In genomic region chr14:100065942-100066574, GRCh38 we compare ENCODE assay signal across 8 cellular contexts. TPM values are rescaled to one million over a fixed set of nuclear protein-coding genes. Genes with fewer than 3 reads are reported as not detected.
DNase-seq lines count a peak whose midpoint lies in the region; ATAC-seq and TF ChIP-seq lines count a peak whose summit lies in the region.

No MANE protein-coding gene starts in this region.

- peak; percentile 58 for TF ChIP-seq POLR2A in GM19099 (IDR thresholded peaks at IDR 0.05; ENCODE audit: extremely low read depth, insufficient read length, low read depth)

- POLR2A ChIA-PET in activated CD8-positive, alpha-beta T cell treated with anti-CD3 and anti-CD28 coated beads for 36 hours (lab: Charles Lee): interaction anchor here (0.7 to 24.7 kb wide), 23 partner anchors 4 to 309 kb away, joined by 3 to 840 read pairs (median 4); partner anchors contain the start of genes DEGS2 and EVL

- no peaks in the 10 kb centered on the region for H3K9me2 ChIP-seq in hepatocyte (replicated peaks; ENCODE audit: insufficient read depth)

- peaks cover 51% of the 10 kb centered on the region for H3K4me1 Mint-ChIP-seq in activated CD8-positive, alpha-beta T cell treated with anti-CD3 and anti-CD28 coated beads for 36 hours (ENCODE audit: low read depth)

- no peaks in the 10 kb centered on the region for H3K9me3 Mint-ChIP-seq in activated CD8-positive, alpha-beta T cell treated with anti-CD3 and anti-CD28 coated beads for 36 hours

- H3K36me3 Mint-ChIP-seq in activated CD8-positive, alpha-beta T cell treated with anti-CD3 and anti-CD28 coated beads for 36 hours (ENCODE audit: low read depth): peaks cover 51% of the 10 kb centered on the region

- 58% methylated on average over 10 of the region's 10 CpGs for WGBS in hepatocyte (ENCODE audit: low lambda C conversion rate, missing lambda C conversion rate)
- 68 to 78% methylated on average over 10 of the region's 10 CpGs for WGBS in aorta, 2 donors

- no peaks in the 10 kb centered on the region for H3K9me3 ChIP-seq in hepatocyte (ENCODE audit: low read depth)
- H3K9me3 ChIP-seq in aorta (ENCODE audit: control insufficient read depth, low read length): no peaks in the 10 kb centered on the region

- ATAC-seq in HG03439 (IDR thresholded peaks at IDR 0.05; ENCODE audit: unreplicated experiment) (peak; percentile 29), aorta (ENCODE audit: low FRiP score) (no peak)
- ATAC-seq in activated CD8-positive, alpha-beta T cell treated with anti-CD3 and anti-CD28 coated beads for 36 hours: peak; percentile 10
- peak; percentile 16 for ATAC-seq in stimulated activated naive CD8-positive, alpha-beta T cell treated with anti-CD3 and anti-CD28 coated beads, Interleukin-15, Interleukin-2, amounts not matched to agents 100 U/mL and 50 U/mL, for 24 hours

- no peak overlapping the region for H3K4me3 ChIP-seq in hepatocyte
- H3K4me3 ChIP-seq in aorta (ENCODE audit: low read length in 2 of 2): no peak overlapping the region

- intact Hi-C loops in activated CD8-positive, alpha-beta T cell treated with anti-CD3 and anti-CD28 coated beads for 36 hours (cut with micrococcal nuclease): loop anchor here (2.0 to 10.0 kb wide), 7 partner anchors 13 to 801 kb away; partner anchors contain the start of genes WDR25 and YY1
- intact Hi-C loops in aorta (cut with DNase I): no loop called here

- H3K79me2 ChIP-seq in hepatocyte: peaks cover 75% of the 10 kb centered on the region

- CTCF ChIA-PET in activated CD8-positive, alpha-beta T cell treated with anti-CD3 and anti-CD28 coated beads for 36 hours (lab: Charles Lee): interaction anchor here (0.7 to 26.8 kb wide), 9 partner anchors 8 to 156 kb away, joined by 3 to 913 read pairs (median 10); no protein-coding TSS in a partner anchor

- H3K4me1 ChIP-seq in hepatocyte (ENCODE audit: insufficient read depth) (peaks cover 11% of the 10 kb centered on the region), aorta (ENCODE audit: control insufficient read depth in 1 of 2, insufficient read depth in 2 of 2, low read length in 2 of 2) (no peaks in the 10 kb centered on the region)

- H3K27ac ChIP-seq in hepatocyte (peak overlapping the region; percentile 20), aorta (ENCODE audit: low read depth in 1 of 2, low read length in 2 of 2) (no peak overlapping the region)

- H2AFZ ChIP-seq in hepatocyte: no peak overlapping the region

- H3K4me3 Mint-ChIP-seq in activated CD8-positive, alpha-beta T cell treated with anti-CD3 and anti-CD28 coated beads for 36 hours: peak overlapping the region; percentile 89

- DNase-seq in activated CD8-positive, alpha-beta T cell treated with anti-CD3 and anti-CD28 coated beads for 36 hours: peak; percentile 92
- DNase-seq in hepatocyte (ENCODE audit: low spot score) (no peak), aorta (no peak), retina (no peak), NCI-H69 (lab: John Stamatoyannopoulos, UW) (no peak)
- peak; percentile 80 for DNase-seq in stimulated activated naive CD8-positive, alpha-beta T cell treated with anti-CD3 and anti-CD28 coated beads, Interleukin-15, Interleukin-2, amounts not matched to agents 100 U/mL and 50 U/mL, for 24 hours

- TF ChIP-seq CTCF in activated CD8-positive, alpha-beta T cell treated with anti-CD3 and anti-CD28 coated beads for 36 hours (IDR thresholded peaks at IDR 0.05): no peak
- TF ChIP-seq CTCF in hepatocyte (IDR thresholded peaks at IDR 0.05; ENCODE audit: poor library complexity): no peak

- H3K27me3 Mint-ChIP-seq in activated CD8-positive, alpha-beta T cell treated with anti-CD3 and anti-CD28 coated beads for 36 hours: no peaks in the 10 kb centered on the region

- no peaks in the 10 kb centered on the region for H4K20me1 ChIP-seq in hepatocyte (ENCODE audit: insufficient read depth, poor library complexity, severe bottlenecking)

- H3K36me3 ChIP-seq in hepatocyte (replicated peaks; ENCODE audit: insufficient read depth, low read depth): no peaks in the 10 kb centered on the region
- no peaks in the 10 kb centered on the region for H3K36me3 ChIP-seq in aorta (ENCODE audit: control insufficient read depth in 1 of 2, insufficient read depth in 2 of 2, low read length in 1 of 2)

- H3K27ac Mint-ChIP-seq in activated CD8-positive, alpha-beta T cell treated with anti-CD3 and anti-CD28 coated beads for 36 hours: peak overlapping the region; percentile 99

- H3K4me2 ChIP-seq in hepatocyte: peak overlapping the region; percentile 29

- H3K27me3 ChIP-seq in hepatocyte (no peaks in the 10 kb centered on the region), aorta (ENCODE audit: control insufficient read depth in 1 of 2, insufficient read depth in 2 of 2, low read length in 1 of 2) (no peaks in the 10 kb centered on the region)

RNA-seq across cellular contexts. Expression of gene EVL, which starts 0.8 kb away (rescaled TPM):
- total RNA-seq in activated CD8-positive, alpha-beta T cell treated with anti-CD3 and anti-CD28 coated beads for 36 hours: 100 to 1,000 TPM; 340 to 351 TPM
- total RNA-seq in hepatocyte: 43.4 and 60.5 TPM in 2 replicates
- polyA plus RNA-seq in hepatocyte: 77.2 and 103 TPM in 2 replicates
- 100 to 1,000 TPM in 1 of 2 donors, 10 to 100 TPM in 1; 34.2 to 133 TPM for total RNA-seq in aorta
- 10 to 100 TPM; 21.3 to 77.2 TPM for polyA plus RNA-seq in aorta

Comparison
In these comparisons a context has a peak if more than half of its experiments do, and no peak if none do; other contexts are left out.
1. DNase-seq: peak in activated CD8-positive, alpha-beta T cell treated with anti-CD3 and anti-CD28 coated beads for 36 hours (single experiment) and stimulated activated naive CD8-positive, alpha-beta T cell treated with anti-CD3 and anti-CD28 coated beads, Interleukin-15, Interleukin-2, amounts not matched to agents 100 U/mL and 50 U/mL, for 24 hours (single experiment); none in hepatocyte (single experiment), aorta (0 of 2), retina (single experiment) and NCI-H69 (single experiment).